In the genomic region with DNA sequence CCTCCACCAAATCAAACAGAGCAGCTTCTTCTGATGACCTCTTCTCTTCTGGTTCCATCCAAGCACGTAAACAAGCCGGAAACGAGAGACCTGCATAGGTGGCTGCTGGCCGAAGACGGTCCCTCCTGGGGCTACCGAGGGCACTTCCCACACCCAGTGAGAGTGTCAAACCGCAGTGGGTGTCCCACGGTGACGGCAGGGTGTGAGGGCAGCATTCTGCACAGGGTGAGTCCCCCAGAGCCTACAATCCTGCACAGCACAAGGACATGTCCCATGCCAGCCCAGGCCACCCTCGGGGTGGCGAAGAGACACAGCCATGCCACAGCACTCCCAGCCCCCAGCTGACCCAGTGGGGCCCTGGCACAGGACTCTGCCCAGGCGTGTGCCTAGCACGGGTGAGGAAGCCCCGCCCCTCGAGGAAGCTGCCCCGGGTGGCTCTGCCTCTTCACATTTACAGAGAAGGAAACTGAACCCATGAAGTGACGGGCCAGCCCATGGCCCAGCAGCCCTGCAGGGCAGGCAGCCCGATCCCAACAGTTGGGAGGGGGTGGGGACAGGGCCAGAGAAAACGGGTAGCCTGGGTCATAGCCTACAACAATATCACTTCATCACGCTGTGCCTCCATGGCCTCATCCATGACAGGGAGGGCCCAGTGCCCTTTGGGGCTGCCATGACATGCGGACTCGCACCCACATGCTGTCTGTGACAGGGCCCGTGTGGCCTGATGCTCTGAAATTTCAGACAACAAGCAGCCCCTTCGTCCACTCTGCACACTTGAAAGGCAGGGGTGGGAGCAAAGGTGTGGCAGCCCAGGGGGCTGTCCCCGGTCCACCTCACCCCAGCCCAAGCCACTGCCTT, we compare ENCODE assay signal across 15 cellular contexts. TPM values are rescaled to one million over a fixed set of nuclear protein-coding genes. Genes with fewer than 3 reads are reported as not detected.
DNase-seq lines count a peak whose midpoint lies in the region; ATAC-seq lines count a peak whose summit lies in the region.
"Had no signal": no experiment of that assay in that cellular context is flagged by ENCODE, and none has a peak within 500 bp of the region (broad histone marks: within the 10 kb centered on the region; RNA-seq: fewer than 3 reads in every experiment).

No MANE protein-coding gene starts in this region.

- peaks cover 66% of the 10 kb centered on the region for H3K36me3 Mint-ChIP-seq in activated CD4-positive, alpha-beta T cell treated with anti-CD3 and anti-CD28 coated beads, Interleukin-2, amount 10 ng/mL, durations not matched to agents 24 days and 14 days (ENCODE audit: low read depth)
- peaks cover 35% of the 10 kb centered on the region for H3K36me3 Mint-ChIP-seq in activated CD4-positive, alpha-beta memory T cell treated with anti-CD3 and anti-CD28 coated beads for 36 hours
- H3K36me3 Mint-ChIP-seq in effector memory CD8-positive, alpha-beta T cell (ENCODE audit: insufficient read depth): peaks cover 67% of the 10 kb centered on the region

- peak; percentile 25 for ATAC-seq in effector memory CD8-positive, alpha-beta T cell (replicated peaks)
- no peak for ATAC-seq in GM21825 (IDR thresholded peaks at IDR 0.05; ENCODE audit: unreplicated experiment)
- ATAC-seq in HG03175 (IDR thresholded peaks at IDR 0.05; ENCODE audit: unreplicated experiment): no peak

- H3K4me1 Mint-ChIP-seq in activated CD4-positive, alpha-beta T cell treated with anti-CD3 and anti-CD28 coated beads, Interleukin-2, amount 10 ng/mL, durations not matched to agents 24 days and 14 days: peaks cover 77% of the 10 kb centered on the region
- peaks cover 90% of the 10 kb centered on the region for H3K4me1 Mint-ChIP-seq in activated CD4-positive, alpha-beta memory T cell treated with anti-CD3 and anti-CD28 coated beads for 36 hours (ENCODE audit: low read depth)
- peaks cover 76 to 83% of the 10 kb centered on the region in 2 donors for H3K4me1 Mint-ChIP-seq in effector memory CD8-positive, alpha-beta T cell (ENCODE audit: low read depth in 2 of 2)

- intact Hi-C loops in activated CD4-positive, alpha-beta T cell treated with anti-CD3 and anti-CD28 coated beads, Interleukin-2, amount 10 ng/mL, durations not matched to agents 24 days and 14 days (cut with micrococcal nuclease): no loop called here
- intact Hi-C loops in activated CD4-positive, alpha-beta memory T cell treated with anti-CD3 and anti-CD28 coated beads for 36 hours (cut with micrococcal nuclease): no loop called here
- intact Hi-C loops in posterior vena cava (cut with DNase I): no loop called here

- peak overlapping the region; percentile 91 for H3K27ac Mint-ChIP-seq in activated CD4-positive, alpha-beta T cell treated with anti-CD3 and anti-CD28 coated beads, Interleukin-2, amount 10 ng/mL, durations not matched to agents 24 days and 14 days
- peak overlapping the region; percentile 88 for H3K27ac Mint-ChIP-seq in activated CD4-positive, alpha-beta memory T cell treated with anti-CD3 and anti-CD28 coated beads for 36 hours
- H3K27ac Mint-ChIP-seq in effector memory CD8-positive, alpha-beta T cell: peak overlapping the region; percentile 91 to 92
- H3K27ac Mint-ChIP-seq: HFFc6 had no signal

- H3K27me3 Mint-ChIP-seq in activated CD4-positive, alpha-beta T cell treated with anti-CD3 and anti-CD28 coated beads, Interleukin-2, amount 10 ng/mL, durations not matched to agents 24 days and 14 days: no peaks in the 10 kb centered on the region
- H3K27me3 Mint-ChIP-seq in activated CD4-positive, alpha-beta memory T cell treated with anti-CD3 and anti-CD28 coated beads for 36 hours: no peaks in the 10 kb centered on the region
- no peaks in the 10 kb centered on the region for H3K27me3 Mint-ChIP-seq in effector memory CD8-positive, alpha-beta T cell
- H3K27me3 Mint-ChIP-seq: brain had no signal

- peak; percentile 70 for DNase-seq in activated CD4-positive, alpha-beta T cell treated with anti-CD3 and anti-CD28 coated beads, Interleukin-2, amount 10 ng/mL, durations not matched to agents 24 days and 14 days
- DNase-seq in activated CD4-positive, alpha-beta T cell treated with anti-CD3 and anti-CD28 coated beads, Interleukin-2, amount 50 U/mL, for 4 hours: no peak
- DNase-seq in activated CD4-positive, alpha-beta memory T cell treated with anti-CD3 and anti-CD28 coated beads for 36 hours: no peak
- DNase-seq in effector memory CD8-positive, alpha-beta T cell: no peak
- DNase-seq in posterior vena cava (ENCODE audit: low spot score) (peak; percentile 76), cerebellar cortex (ENCODE audit: low spot score) (no peak)
- DNase-seq: activated CD4-positive, CD25-positive, alpha-beta regulatory T cell; Caco-2; effector CD4-positive, alpha-beta T cell; HFFc6; NCI-H187; NCI-H524 treated with DMSO at 0.1 percent for 48 hours had no signal

- CTCF ChIA-PET in activated CD4-positive, alpha-beta memory T cell treated with anti-CD3 and anti-CD28 coated beads for 36 hours (lab: Charles Lee): interaction anchor here (0.9 to 1.6 kb wide), 2 partner anchors 10 to 26 kb away, joined by 3 to 4 read pairs; no protein-coding TSS in a partner anchor

- POLR2A ChIA-PET in activated CD4-positive, alpha-beta memory T cell treated with anti-CD3 and anti-CD28 coated beads for 36 hours (lab: Charles Lee): interaction anchor here (0.9 kb wide), 1 partner anchor 10 kb away, joined by 5 read pairs; no protein-coding TSS in a partner anchor

- H3K9me3 Mint-ChIP-seq in activated CD4-positive, alpha-beta T cell treated with anti-CD3 and anti-CD28 coated beads, Interleukin-2, amount 10 ng/mL, durations not matched to agents 24 days and 14 days: no peaks in the 10 kb centered on the region
- H3K9me3 Mint-ChIP-seq in activated CD4-positive, alpha-beta memory T cell treated with anti-CD3 and anti-CD28 coated beads for 36 hours: no peaks in the 10 kb centered on the region
- H3K9me3 Mint-ChIP-seq in effector memory CD8-positive, alpha-beta T cell: no peaks in the 10 kb centered on the region
- H3K9me3 Mint-ChIP-seq: brain, HFFc6 had no signal

- peak overlapping the region; percentile 71 for H3K4me3 Mint-ChIP-seq in activated CD4-positive, alpha-beta T cell treated with anti-CD3 and anti-CD28 coated beads, Interleukin-2, amount 10 ng/mL, durations not matched to agents 24 days and 14 days
- H3K4me3 Mint-ChIP-seq in activated CD4-positive, alpha-beta memory T cell treated with anti-CD3 and anti-CD28 coated beads for 36 hours: no peak overlapping the region
- peak overlapping the region; percentile 76 to 78 for H3K4me3 Mint-ChIP-seq in effector memory CD8-positive, alpha-beta T cell
- H3K4me3 Mint-ChIP-seq: brain, HFFc6 had no signal

RNA-seq across cellular contexts. Expression of a gene that starts 43.2 kb away (rescaled TPM):
- 368 and 370 TPM in 2 replicates for total RNA-seq in activated CD4-positive, alpha-beta T cell treated with anti-CD3 and anti-CD28 coated beads, Interleukin-2, amount 10 ng/mL, durations not matched to agents 24 days and 14 days
- total RNA-seq in activated CD4-positive, alpha-beta memory T cell treated with anti-CD3 and anti-CD28 coated beads for 36 hours: 100 to 1,000 TPM; 159 to 161 TPM
- 10 to 100 TPM; 10.0 to 14.1 TPM for total RNA-seq in posterior vena cava
- total RNA-seq: HFFc6 had no signal

Comparison
In these comparisons a context has a peak if more than half of its experiments do, and no peak if none do; other contexts are left out.
1. DNase-seq: peak in activated CD4-positive, alpha-beta T cell treated with anti-CD3 and anti-CD28 coated beads, Interleukin-2, amount 10 ng/mL, durations not matched to agents 24 days and 14 days (single experiment) and posterior vena cava (single experiment); none in activated CD4-positive, alpha-beta T cell treated with anti-CD3 and anti-CD28 coated beads, Interleukin-2, amount 50 U/mL, for 4 hours (0 of 2), activated CD4-positive, alpha-beta memory T cell treated with anti-CD3 and anti-CD28 coated beads for 36 hours (single experiment), effector memory CD8-positive, alpha-beta T cell (0 of 3) and cerebellar cortex (single experiment).
2. RNA of a gene that starts 43.2 kb away (total RNA-seq): 368 to 370 TPM in activated CD4-positive, alpha-beta T cell treated with anti-CD3 and anti-CD28 coated beads, Interleukin-2, amount 10 ng/mL, durations not matched to agents 24 days and 14 days and 159 to 161 TPM in activated CD4-positive, alpha-beta memory T cell treated with anti-CD3 and anti-CD28 coated beads for 36 hours; 10.0 to 14.1 TPM in posterior vena cava; every median in the first group is over 10 times any median in the second.
3. Peak in every context shown above with its lines, with median percentiles within 50 percentile points of each other: H3K27ac Mint-ChIP-seq.